12 cellular contexts compared by ENCODE assay signal in the genomic region with DNA sequence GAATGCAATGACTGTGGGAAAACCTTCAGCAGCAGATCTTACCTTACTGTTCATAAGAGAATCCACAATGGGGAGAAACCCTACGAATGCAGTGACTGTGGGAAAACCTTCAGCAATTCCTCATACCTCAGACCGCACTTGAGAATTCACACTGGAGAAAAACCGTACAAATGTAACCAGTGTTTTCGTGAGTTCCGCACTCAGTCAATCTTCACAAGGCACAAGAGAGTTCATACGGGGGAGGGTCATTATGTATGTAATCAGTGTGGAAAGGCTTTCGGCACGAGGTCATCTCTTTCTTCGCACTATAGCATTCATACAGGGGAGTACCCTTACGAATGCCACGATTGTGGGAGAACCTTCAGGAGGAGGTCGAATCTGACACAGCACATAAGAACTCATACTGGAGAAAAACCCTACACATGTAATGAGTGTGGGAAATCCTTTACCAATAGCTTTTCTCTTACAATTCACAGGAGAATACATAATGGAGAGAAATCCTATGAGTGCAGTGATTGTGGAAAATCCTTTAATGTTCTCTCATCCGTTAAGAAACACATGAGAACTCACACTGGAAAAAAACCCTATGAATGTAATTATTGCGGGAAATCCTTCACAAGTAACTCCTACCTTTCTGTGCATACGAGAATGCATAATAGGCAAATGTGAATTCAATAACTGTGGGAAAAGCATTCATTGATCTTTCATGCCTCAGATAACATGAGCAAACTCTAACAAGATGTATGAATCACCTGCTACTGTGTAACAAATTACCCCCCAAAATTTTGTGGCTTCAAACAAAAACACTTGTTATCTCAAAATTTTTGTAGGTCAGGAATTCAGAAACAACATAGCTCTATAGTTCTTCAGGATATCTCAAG. TPM values are rescaled to one million over a fixed set of nuclear protein-coding genes. Genes with fewer than 3 reads are reported as not detected.
DNase-seq lines count a peak whose midpoint lies in the region; ATAC-seq, FAIRE-seq and TF ChIP-seq lines count a peak whose summit lies in the region.
"Had no signal": no experiment of that assay in that cellular context is flagged by ENCODE, and none has a peak within 500 bp of the region (broad histone marks: within the 10 kb centered on the region; RNA-seq: fewer than 3 reads in every experiment).

No MANE protein-coding gene starts in this region.

- peak in 1 of 2 experiments; percentile 64 for DNase-seq in A549 (ENCODE audit: low read depth in 1 of 2, low spot score in 1 of 2)
- peak; percentile 52 for DNase-seq in GM12865 (ENCODE audit: low read depth)
- DNase-seq in SK-N-DZ (ENCODE audit: low spot score): peak; percentile 18
- peak; percentile 39 to 64 for DNase-seq in fibroblast of lung (ENCODE audit: low read depth in 2 of 2)
- no peak for DNase-seq in NCI-H2081 treated with DMSO at 0.1 percent for 48 hours (lab: John Stamatoyannopoulos, UW)
- no peak for DNase-seq in hepatocyte (ENCODE audit: low spot score)
- DNase-seq in uterus: no peak
- DNase-seq: NCI-H146 had no signal

- H3K9me3 ChIP-seq in A549: peaks cover 94% of the 10 kb centered on the region
- H3K9me3 ChIP-seq in fibroblast of lung (ENCODE audit: control insufficient read depth, insufficient read depth, low read depth, low read length): peaks cover 26% of the 10 kb centered on the region
- H3K9me3 ChIP-seq in hepatocyte (ENCODE audit: low read depth): peaks cover 72% of the 10 kb centered on the region
- peaks cover 0 to 96% of the 10 kb centered on the region in 2 donors for H3K9me3 ChIP-seq in uterus

- FAIRE-seq in A549 (lab: Jason Lieb, UNC): no peak
- FAIRE-seq: H54 had no signal

- H3K27ac ChIP-seq in A549: no peak overlapping the region
- H3K27ac ChIP-seq in fibroblast of lung (ENCODE audit: insufficient read depth, low read length): no peak overlapping the region
- H3K27ac ChIP-seq in hepatocyte: no peak overlapping the region
- H3K27ac ChIP-seq in uterus: no peak overlapping the region
- H3K27ac ChIP-seq: ascending aorta, RWPE1 had no signal

- TF ChIP-seq EP300 in A549 (IDR thresholded peaks at IDR 0.05): no peak

- H2AFZ ChIP-seq in fibroblast of lung (ENCODE audit: low read length) (no peak overlapping the region), hepatocyte (no peak overlapping the region)

- no peak for ATAC-seq in A549
- ATAC-seq in GM19324 (IDR thresholded peaks at IDR 0.05; ENCODE audit: low FRiP score, unreplicated experiment): no peak

- H3K9ac ChIP-seq in fibroblast of lung (ENCODE audit: insufficient read depth, low read length): no peak overlapping the region

- 90% methylated on average over 15 of the region's 15 CpGs for WGBS in A549 (ENCODE audit: missing lambda C conversion rate)
- 97% methylated on average over 15 of the region's 15 CpGs for WGBS in hepatocyte (ENCODE audit: low lambda C conversion rate, missing lambda C conversion rate)

- CTCF ChIA-PET in A549 (lab: Yijun Ruan, JAX): no interaction called here

- TF ChIP-seq RAD21 in A549 (conservative IDR thresholded peaks at IDR 0.05 in 1 of 2, IDR thresholded peaks at IDR 0.05 in 1 of 2): no peak

- H3K27me3 ChIP-seq in fibroblast of lung (ENCODE audit: control insufficient read depth, insufficient read depth, low read length) (no peaks in the 10 kb centered on the region), hepatocyte (no peaks in the 10 kb centered on the region), uterus (no peaks in the 10 kb centered on the region)
- H3K27me3 ChIP-seq: ascending aorta had no signal

- POLR2A ChIA-PET in A549 (lab: Yijun Ruan, JAX): no interaction called here

- TF ChIP-seq CTCF in A549 (IDR thresholded peaks at IDR 0.05): no peak
- no peak for TF ChIP-seq CTCF in GM12865 (IDR thresholded peaks at IDR 0.05; ENCODE audit: insufficient read depth, low read depth, low read length, missing control alignments)
- TF ChIP-seq CTCF in fibroblast of lung (conservative IDR thresholded peaks at IDR 0.05 in 1 of 2, IDR thresholded peaks at IDR 0.05 in 1 of 2; ENCODE audit: low read depth in 1 of 2, low read length in 2 of 2): no peak
- TF ChIP-seq CTCF in hepatocyte (IDR thresholded peaks at IDR 0.05; ENCODE audit: poor library complexity): no peak
- no peak for TF ChIP-seq CTCF in uterus (IDR thresholded peaks at IDR 0.05)

- H3K4me1 ChIP-seq in A549 (no peaks in the 10 kb centered on the region), fibroblast of lung (ENCODE audit: control insufficient read depth, extremely low read depth, insufficient read depth, low read length) (no peaks in the 10 kb centered on the region), hepatocyte (ENCODE audit: insufficient read depth) (no peaks in the 10 kb centered on the region), uterus (no peaks in the 10 kb centered on the region)
- H3K4me1 ChIP-seq: ascending aorta had no signal

- H3K36me3 ChIP-seq in fibroblast of lung (ENCODE audit: control insufficient read depth, insufficient read depth, low read length) (peaks cover 28% of the 10 kb centered on the region), hepatocyte (replicated peaks; ENCODE audit: insufficient read depth, low read depth) (peaks cover 38% of the 10 kb centered on the region), uterus (no peaks in the 10 kb centered on the region)

- H3K4me2 ChIP-seq in A549: no peak overlapping the region
- H3K4me2 ChIP-seq in fibroblast of lung (ENCODE audit: extremely low read depth, insufficient read depth, low read length): no peak overlapping the region
- no peak overlapping the region for H3K4me2 ChIP-seq in hepatocyte

- no peak for TF ChIP-seq POLR2A in A549 (IDR thresholded peaks at IDR 0.05; ENCODE audit: low read length)
- no peak for TF ChIP-seq POLR2A in uterus (IDR thresholded peaks at IDR 0.05)

- H3K4me3 ChIP-seq in A549: no peak overlapping the region
- H3K4me3 ChIP-seq in GM12865 (ENCODE audit: low read depth, low read length): no peak overlapping the region
- H3K4me3 ChIP-seq in fibroblast of lung (replicated peaks in 1 of 4; ENCODE audit: control extremely low read depth in 1 of 4, insufficient read depth in 1 of 4, low read depth in 3 of 4, low read length in 4 of 4): no peak overlapping the region
- H3K4me3 ChIP-seq in hepatocyte: no peak overlapping the region
- no peak overlapping the region for H3K4me3 ChIP-seq in uterus

- no peaks in the 10 kb centered on the region for H3K9me2 ChIP-seq in hepatocyte (replicated peaks; ENCODE audit: insufficient read depth)

- intact Hi-C loops in uterus (cut with DNase I; ENCODE audit: low total_unique reads): no loop called here

- H4K20me1 ChIP-seq in fibroblast of lung (ENCODE audit: control insufficient read depth, extremely low read depth, insufficient read depth, low read length) (no peaks in the 10 kb centered on the region), hepatocyte (ENCODE audit: insufficient read depth, poor library complexity, severe bottlenecking) (no peaks in the 10 kb centered on the region)

- no peaks in the 10 kb centered on the region for H3K79me2 ChIP-seq in fibroblast of lung (ENCODE audit: control insufficient read depth, insufficient read depth, low read length)
- H3K79me2 ChIP-seq in hepatocyte: no peaks in the 10 kb centered on the region

RNA-seq across cellular contexts. Expression of gene ZNF557, which starts 13.8 kb away (rescaled TPM):
- polyA plus RNA-seq in A549 (2011; rRNA removed): 4.2 and 5.0 TPM in 2 replicates
- 0.83 and 0.91 TPM in 2 replicates for polyA plus RNA-seq in A549 (2012; cell fraction: cytosol; rRNA removed)
- polyA plus RNA-seq in A549 (2012; cell fraction: nucleus; rRNA removed): 0.83 and 1.0 TPM in 2 replicates
- 2.3 to 2.4 TPM (median 2.3 TPM) in 3 replicates for polyA plus RNA-seq in A549 (2017; fragmentation: RNase III; extraction: RNeasy Plus Mini Kit Qiagen cat#74134 plus additional on column Dnase treatment)
- polyA minus RNA-seq in A549 (2011; rRNA and poly(A)+ RNA removed): 11.8 and 12.4 TPM in 2 replicates
- polyA plus RNA-seq in SK-N-DZ (2014; cell fraction: cytosol; rRNA removed): 3.3 and 3.6 TPM in 2 replicates
- polyA plus RNA-seq in SK-N-DZ (2014; cell fraction: nucleus; rRNA removed): 5.5 and 6.1 TPM in 2 replicates
- total RNA-seq in fibroblast of lung: 18.3 and 18.5 TPM in 2 replicates
- polyA plus RNA-seq in fibroblast of lung: 2.9 and 3.4 TPM in 2 replicates
- polyA plus RNA-seq in fibroblast of lung (2012): 2.6 and 3.4 TPM in 2 replicates
- polyA minus RNA-seq in fibroblast of lung (ENCODE audit: low replicate concordance): 14.6 and 16.2 TPM in 2 replicates
- total RNA-seq in hepatocyte: 8.3 and 9.5 TPM in 2 replicates
- 3.4 and 3.5 TPM in 2 replicates for polyA plus RNA-seq in hepatocyte
- total RNA-seq in uterus: 10 to 100 TPM in 3 of 4 donors, 1 to 10 TPM in 1; 7.6 to 34.9 (median 15.7) TPM

RNA-seq across cellular contexts. Expression of gene MBD3L3, which starts 24.8 kb away (rescaled TPM):
- polyA plus RNA-seq in A549 (2011; rRNA removed) (not detected in 2 replicates), A549 (2017; fragmentation: RNase III; extraction: RNeasy Plus Mini Kit Qiagen cat#74134 plus additional on column Dnase treatment) (not detected in 3 replicates), fibroblast of lung (not detected in 2 replicates), hepatocyte (not detected in 2 replicates)
- not detected in 2 replicates for polyA plus RNA-seq in A549 (2012; cell fraction: cytosol; rRNA removed)
- polyA plus RNA-seq in A549 (2012; cell fraction: nucleus; rRNA removed): not detected in 2 replicates
- polyA minus RNA-seq in A549 (2011; rRNA and poly(A)+ RNA removed): not detected in 2 replicates
- polyA plus RNA-seq in SK-N-DZ (2014; cell fraction: cytosol; rRNA removed): not detected in 2 replicates
- not detected in 2 replicates for polyA plus RNA-seq in SK-N-DZ (2014; cell fraction: nucleus; rRNA removed)
- total RNA-seq in fibroblast of lung (not detected in 2 replicates), hepatocyte (not detected in 2 replicates), uterus (not detected)
- not detected in 2 replicates for polyA plus RNA-seq in fibroblast of lung (2012)
- polyA minus RNA-seq in fibroblast of lung (ENCODE audit: low replicate concordance): not detected in 2 replicates
- total RNA-seq: ascending aorta had no signal

RNA-seq across cellular contexts. Expression of gene MBD3L2, which starts 34.2 kb away (rescaled TPM):
- polyA plus RNA-seq in A549 (2011; rRNA removed): not detected in 2 replicates
- polyA plus RNA-seq in A549 (2012; cell fraction: cytosol; rRNA removed): 0.05 TPM in 1 of 2 replicates, not detected in the other
- not detected in 2 replicates for polyA plus RNA-seq in A549 (2012; cell fraction: nucleus; rRNA removed)
- not detected in 3 replicates for polyA plus RNA-seq in A549 (2017; fragmentation: RNase III; extraction: RNeasy Plus Mini Kit Qiagen cat#74134 plus additional on column Dnase treatment)
- polyA minus RNA-seq in A549 (2011; rRNA and poly(A)+ RNA removed): not detected in 2 replicates
- not detected in 2 replicates for polyA plus RNA-seq in SK-N-DZ (2014; cell fraction: cytosol; rRNA removed)
- polyA plus RNA-seq in SK-N-DZ (2014; cell fraction: nucleus; rRNA removed): not detected in 2 replicates
- not detected in 2 replicates for total RNA-seq in fibroblast of lung
- polyA plus RNA-seq in fibroblast of lung: not detected in 2 replicates
- not detected in 2 replicates for polyA plus RNA-seq in fibroblast of lung (2012)
- polyA minus RNA-seq in fibroblast of lung (ENCODE audit: low replicate concordance): not detected in 2 replicates
- not detected in 2 replicates for total RNA-seq in hepatocyte
- polyA plus RNA-seq in hepatocyte: not detected in 2 replicates
- not detected for total RNA-seq in uterus
- total RNA-seq: ascending aorta had no signal

RNA-seq across cellular contexts. Expression of gene MBD3L4, which starts 43.3 kb away (rescaled TPM):
- not detected in 2 replicates for polyA plus RNA-seq in A549 (2011; rRNA removed)
- polyA plus RNA-seq in A549 (2012; cell fraction: cytosol; rRNA removed): not detected in 2 replicates
- polyA plus RNA-seq in A549 (2012; cell fraction: nucleus; rRNA removed): not detected in 2 replicates
- polyA plus RNA-seq in A549 (2017; fragmentation: RNase III; extraction: RNeasy Plus Mini Kit Qiagen cat#74134 plus additional on column Dnase treatment): not detected in 3 replicates
- polyA minus RNA-seq in A549 (2011; rRNA and poly(A)+ RNA removed): not detected in 2 replicates
- not detected in 2 replicates for polyA plus RNA-seq in SK-N-DZ (2014; cell fraction: cytosol; rRNA removed)
- not detected in 2 replicates for polyA plus RNA-seq in SK-N-DZ (2014; cell fraction: nucleus; rRNA removed)
- total RNA-seq in fibroblast of lung: not detected in 2 replicates
- not detected in 2 replicates for polyA plus RNA-seq in fibroblast of lung
- not detected in 2 replicates for polyA plus RNA-seq in fibroblast of lung (2012)
- polyA minus RNA-seq in fibroblast of lung (ENCODE audit: low replicate concordance): not detected in 2 replicates
- not detected in 2 replicates for total RNA-seq in hepatocyte
- not detected in 2 replicates for polyA plus RNA-seq in hepatocyte
- not detected for total RNA-seq in uterus
- total RNA-seq: ascending aorta had no signal

RNA-seq across cellular contexts. Expression of gene MBD3L5, which starts 52.9 kb away (rescaled TPM):
- polyA plus RNA-seq in A549 (2011; rRNA removed): not detected in 2 replicates
- polyA plus RNA-seq in A549 (2012; cell fraction: cytosol; rRNA removed): not detected in 2 replicates
- polyA plus RNA-seq in A549 (2012; cell fraction: nucleus; rRNA removed): not detected in 2 replicates
- polyA plus RNA-seq in A549 (2017; fragmentation: RNase III; extraction: RNeasy Plus Mini Kit Qiagen cat#74134 plus additional on column Dnase treatment): not detected in 3 replicates
- polyA minus RNA-seq in A549 (2011; rRNA and poly(A)+ RNA removed): not detected in 2 replicates
- polyA plus RNA-seq in SK-N-DZ (2014; cell fraction: cytosol; rRNA removed): not detected in 2 replicates
- not detected in 2 replicates for polyA plus RNA-seq in SK-N-DZ (2014; cell fraction: nucleus; rRNA removed)
- not detected in 2 replicates for total RNA-seq in fibroblast of lung
- not detected in 2 replicates for polyA plus RNA-seq in fibroblast of lung
- not detected in 2 replicates for polyA plus RNA-seq in fibroblast of lung (2012)
- not detected in 2 replicates for polyA minus RNA-seq in fibroblast of lung (ENCODE audit: low replicate concordance)
- total RNA-seq in hepatocyte: not detected in 2 replicates
- polyA plus RNA-seq in hepatocyte: not detected in 2 replicates
- not detected for total RNA-seq in uterus
- total RNA-seq: ascending aorta had no signal

Comparison
In these comparisons a context has a peak if more than half of its experiments do, and no peak if none do; other contexts are left out.
1. DNase-seq: peak in GM12865 (single experiment), SK-N-DZ (single experiment) and fibroblast of lung (2 of 2); none in NCI-H2081 treated with DMSO at 0.1 percent for 48 hours (single experiment), hepatocyte (single experiment) and uterus (0 of 2).